28 cellular contexts compared by ENCODE assay signal in genomic region chr10:56905051-56905450, GRCh38.
"Had no signal": no experiment of that assay in that cellular context is flagged by ENCODE, and none has a peak within 500 bp of the region (broad histone marks: within the 10 kb centered on the region; RNA-seq: fewer than 3 reads in every experiment).

No MANE protein-coding gene starts in this region.

- H3K27me3 Mint-ChIP-seq: stimulated activated memory B cell treated with anti-CD40 and anti-IgM and Interleukin-4, amounts not matched to agents 10 μg/mL and 1 μg/mL and 100 μg/mL, for 72 hours; stimulated activated naive B cell treated with anti-CD40 and anti-IgM and Interleukin-4, amounts not matched to agents 10 μg/mL and 1 μg/mL and 100 μg/mL, for 72 hours; stimulated activated naive CD8-positive, alpha-beta T cell treated with anti-CD3 and anti-CD28 coated beads, Interleukin-15, Interleukin-2, amounts not matched to agents 100 ng/mL and 50 ng/mL, for 24 hours; type B pancreatic cell had no signal

- H3K4me3 Mint-ChIP-seq: stimulated activated effector memory CD8-positive, alpha-beta T cell treated with anti-CD3 and anti-CD28 coated beads, Interleukin-12 subunit alpha, Interleukin-12 subunit beta, amount 100 ng/mL, for 72 hours; stimulated activated memory B cell treated with anti-CD40 and anti-IgM and Interleukin-4, amounts not matched to agents 10 μg/mL and 1 μg/mL and 100 μg/mL, for 72 hours; stimulated activated naive B cell treated with anti-CD40 and anti-IgM and Interleukin-4, amounts not matched to agents 10 μg/mL and 1 μg/mL and 100 μg/mL, for 72 hours; stimulated activated naive CD8-positive, alpha-beta T cell treated with anti-CD3 and anti-CD28 coated beads, Interleukin-15, Interleukin-2, amounts not matched to agents 100 ng/mL and 50 ng/mL, for 24 hours; type B pancreatic cell had no signal

- H3K36me3 ChIP-seq: stomach, suprapubic skin, thoracic aorta, thyroid gland, tibial artery, tibial nerve, transverse colon, upper lobe of left lung, upper lobe of right lung, uterus, vagina had no signal

- H3K4me1 ChIP-seq: stomach, suprapubic skin, testis, thyroid gland, tibial artery, tibial nerve, transverse colon, upper lobe of left lung, upper lobe of right lung, uterus, vagina had no signal

- H3K4me1 Mint-ChIP-seq: stimulated activated effector memory CD8-positive, alpha-beta T cell treated with anti-CD3 and anti-CD28 coated beads, Interleukin-12 subunit alpha, Interleukin-12 subunit beta, amount 100 ng/mL, for 72 hours; stimulated activated naive B cell treated with anti-CD40 and anti-IgM and Interleukin-4, amounts not matched to agents 10 μg/mL and 1 μg/mL and 100 μg/mL, for 72 hours had no signal

- H3K27me3 ChIP-seq: stomach, suprapubic skin, testis, thyroid gland, tibial artery, tibial nerve, transverse colon, upper lobe of left lung, upper lobe of right lung, uterus, vagina had no signal

- H3K27ac Mint-ChIP-seq: stimulated activated effector memory CD8-positive, alpha-beta T cell treated with anti-CD3 and anti-CD28 coated beads, Interleukin-12 subunit alpha, Interleukin-12 subunit beta, amount 100 ng/mL, for 72 hours; stimulated activated memory B cell treated with anti-CD40 and anti-IgM and Interleukin-4, amounts not matched to agents 10 μg/mL and 1 μg/mL and 100 μg/mL, for 72 hours; stimulated activated naive B cell treated with anti-CD40 and anti-IgM and Interleukin-4, amounts not matched to agents 10 μg/mL and 1 μg/mL and 100 μg/mL, for 72 hours; stimulated activated naive CD8-positive, alpha-beta T cell treated with anti-CD3 and anti-CD28 coated beads, Interleukin-15, Interleukin-2, amounts not matched to agents 100 ng/mL and 50 ng/mL, for 24 hours; type B pancreatic cell had no signal

- DNase-seq: stimulated activated CD4-positive, alpha-beta T cell treated with anti-CD3 and anti-CD28 coated beads, Interleukin-2, amount 100 ng/mL, for 48 hours; stimulated activated CD4-positive, alpha-beta T cell treated with anti-CD3 and anti-CD28 coated beads, Interleukin-4, amount 100 ng/mL, for 1 hour; stimulated activated CD4-positive, alpha-beta T cell treated with anti-CD3 and anti-CD28 coated beads, Interleukin-4, amount 100 ng/mL, for 24 hours; stimulated activated CD4-positive, alpha-beta T cell treated with anti-CD3 and anti-CD28 coated beads, Interleukin-4, amount 100 ng/mL, for 4 hours; stimulated activated CD8-positive, alpha-beta memory T cell treated with anti-CD3 and anti-CD28 coated beads, Interleukin-4, amount 100 ng/mL, for 48 hours; stimulated activated naive B cell treated with anti-CD40 and anti-IgM and Interleukin-4, amounts not matched to agents 10 μg/mL and 1 μg/mL and 100 μg/mL, for 72 hours; stimulated activated naive CD4-positive, alpha-beta T cell; stimulated activated naive CD4-positive, alpha-beta T cell treated with Interleukin-2 at 50 U/mL for 16 hours; stimulated activated naive CD8-positive, alpha-beta T cell treated with anti-CD3 and anti-CD28 coated beads, Interleukin-15, Interleukin-2, amounts not matched to agents 100 U/mL and 50 U/mL, for 24 hours; stomach; substantia nigra; testis; thyroid gland; tibial artery; transverse colon; trophoblast cell; upper lobe of left lung; upper lobe of right lung; uterus had no signal

- ATAC-seq: stimulated activated effector memory CD8-positive, alpha-beta T cell treated with anti-CD3 and anti-CD28 coated beads, Interleukin-12 subunit alpha, Interleukin-12 subunit beta, amount 100 ng/mL, for 72 hours; stimulated activated memory B cell treated with anti-CD40 and anti-IgM and Interleukin-4, amounts not matched to agents 10 μg/mL and 1 μg/mL and 100 μg/mL, for 72 hours; stimulated activated naive B cell treated with anti-CD40 and anti-IgM and Interleukin-4, amounts not matched to agents 10 μg/mL and 1 μg/mL and 100 μg/mL, for 72 hours; stimulated activated naive CD8-positive, alpha-beta T cell treated with anti-CD3 and anti-CD28 coated beads, Interleukin-15, Interleukin-2, amounts not matched to agents 100 U/mL and 50 U/mL, for 24 hours; upper lobe of right lung had no signal

- H3K9me3 ChIP-seq: stomach, suprapubic skin, testis, thoracic aorta, thyroid gland, tibial artery, tibial nerve, transverse colon, upper lobe of left lung, upper lobe of right lung, uterus, vagina had no signal

- H3K4me3 ChIP-seq: stomach, suprapubic skin, testis, thoracic aorta, thyroid gland, tibial artery, tibial nerve, transverse colon, upper lobe of left lung, upper lobe of right lung, uterus, vagina had no signal

- FAIRE-seq: urothelium cell line had no signal

- H3K27ac ChIP-seq: stomach, suprapubic skin, testis, thoracic aorta, thyroid gland, tibial artery, tibial nerve, transverse colon, upper lobe of left lung, upper lobe of right lung, uterus, vagina had no signal

- H3K9me3 Mint-ChIP-seq: stimulated activated memory B cell treated with anti-CD40 and anti-IgM and Interleukin-4, amounts not matched to agents 10 μg/mL and 1 μg/mL and 100 μg/mL, for 72 hours; stimulated activated naive B cell treated with anti-CD40 and anti-IgM and Interleukin-4, amounts not matched to agents 10 μg/mL and 1 μg/mL and 100 μg/mL, for 72 hours; stimulated activated naive CD8-positive, alpha-beta T cell treated with anti-CD3 and anti-CD28 coated beads, Interleukin-15, Interleukin-2, amounts not matched to agents 100 ng/mL and 50 ng/mL, for 24 hours; type B pancreatic cell had no signal
